ENCODE assay signal across 8 cellular contexts in the genomic region with DNA sequence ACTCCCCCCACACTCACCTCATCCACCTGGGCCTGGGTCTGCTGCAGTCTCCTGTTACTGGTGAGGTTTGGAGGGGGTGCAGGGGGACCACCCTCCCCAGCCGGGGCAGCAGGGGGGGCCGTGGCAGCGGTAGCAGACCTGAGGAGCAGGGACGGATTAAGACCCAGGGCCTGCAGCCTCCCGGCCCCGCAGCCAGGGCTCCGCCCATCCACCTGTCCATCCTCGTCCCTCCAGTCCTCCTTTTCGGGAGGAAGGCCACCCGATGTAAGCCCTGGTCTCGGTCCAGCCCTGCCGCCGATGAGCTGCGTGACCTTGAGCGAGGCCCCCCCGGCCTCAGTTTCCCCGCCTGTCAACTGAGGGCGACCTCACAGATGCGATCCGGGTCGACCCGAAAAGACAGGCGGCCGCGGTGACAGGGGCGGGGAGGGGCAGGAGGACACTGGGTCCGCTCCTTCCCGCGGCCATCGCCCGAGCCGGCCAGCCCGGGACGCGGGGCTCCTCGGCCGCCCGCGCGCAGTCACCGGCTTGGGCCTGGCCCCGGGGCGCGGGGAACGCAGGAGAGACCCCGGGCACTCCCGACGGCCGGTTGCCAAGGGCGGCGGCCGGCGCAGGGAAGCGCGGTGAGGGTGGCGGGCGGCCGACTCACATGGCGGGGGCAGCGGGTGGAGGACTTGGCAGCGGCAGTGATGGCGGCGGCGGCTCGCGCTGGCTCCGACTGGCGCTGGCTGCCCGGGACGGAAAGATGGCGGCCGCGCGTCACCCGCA. TPM values are rescaled to one million over a fixed set of nuclear protein-coding genes. Genes with fewer than 3 reads are reported as not detected.
DNase-seq lines count a peak whose midpoint lies in the region; ATAC-seq and TF ChIP-seq lines count a peak whose summit lies in the region.

VAMP2 (minus strand) TSS at position 717 of the 765 bp plus-strand sequence; CDS start at position 648, 69 bp downstream.

- ATAC-seq in HG02678 (IDR thresholded peaks at IDR 0.05; ENCODE audit: unreplicated experiment) (peak; percentile 53), HG02610 (IDR thresholded peaks at IDR 0.05; ENCODE audit: unreplicated experiment) (no peak)

- TF ChIP-seq CTCF in RWPE1 (conservative IDR thresholded peaks at IDR 0.05; ENCODE audit: low read depth): no peak
- no peak for TF ChIP-seq CTCF in tibial artery (IDR thresholded peaks at IDR 0.05)

- H3K27ac ChIP-seq in RWPE1: peak within 1 kb of the TSS; percentile 90
- peak within 1 kb of the TSS; percentile 99 to 100 for H3K27ac ChIP-seq in tibial artery

- peaks cover 0 to 63% (median 45%) of the 10 kb centered on the region in 4 donors for H3K4me1 ChIP-seq in tibial artery

- H3K36me3 Mint-ChIP-seq in activated naive CD4-positive, alpha-beta T cell treated with anti-CD3 and anti-CD28 coated beads for 36 hours (ENCODE audit: low read depth): peaks cover 14% of the 10 kb centered on the region

- H3K9me3 Mint-ChIP-seq in activated naive CD4-positive, alpha-beta T cell treated with anti-CD3 and anti-CD28 coated beads for 36 hours: no peaks in the 10 kb centered on the region

- peaks cover 0 to 21% (median 19%) of the 10 kb centered on the region in 3 donors for H3K36me3 ChIP-seq in tibial artery

- H3K27me3 ChIP-seq in tibial artery: no peaks in the 10 kb centered on the region

- CTCF ChIA-PET in RWPE1 (lab: Yijun Ruan, JAX): no interaction called here
- CTCF ChIA-PET in activated naive CD4-positive, alpha-beta T cell treated with anti-CD3 and anti-CD28 coated beads for 36 hours (lab: Charles Lee): no interaction called here

- peak within 1 kb of the TSS; percentile 82 for H3K4me3 Mint-ChIP-seq in activated naive CD4-positive, alpha-beta T cell treated with anti-CD3 and anti-CD28 coated beads for 36 hours

- intact Hi-C loops in activated naive CD4-positive, alpha-beta T cell treated with anti-CD3 and anti-CD28 coated beads for 36 hours (cut with micrococcal nuclease): no loop called here
- intact Hi-C loops in tibial artery (cut with DNase I; ENCODE audit: low total_unique reads): loop anchor here (5.0 kb wide), 1 partner anchor 40 kb away; the partner anchor contains the start of gene HES7

- DNase-seq in EH (ENCODE audit: low read depth) (peak; percentile 71), RWPE1 (ENCODE audit: low spot score) (peak; percentile 49), glomerular endothelial cell (ENCODE audit: extremely low read depth, low read depth, low spot score) (no peak), occipital lobe (lab: John Stamatoyannopoulos, UW) (peak; percentile 72), tibial artery (peak; percentile 73 to 91)
- peak; percentile 84 for DNase-seq in activated naive CD4-positive, alpha-beta T cell treated with anti-CD3 and anti-CD28 coated beads for 36 hours

- H3K4me3 ChIP-seq in tibial artery: peak within 1 kb of the TSS; percentile 85 to 99

- H3K27ac Mint-ChIP-seq in activated naive CD4-positive, alpha-beta T cell treated with anti-CD3 and anti-CD28 coated beads for 36 hours: peak within 1 kb of the TSS; percentile 97

- POLR2A ChIA-PET in RWPE1 (lab: Yijun Ruan, JAX; ENCODE audit: low non-redundant PET): no interaction called here

- H3K9me3 ChIP-seq in tibial artery: no peaks in the 10 kb centered on the region

- H3K27me3 Mint-ChIP-seq in activated naive CD4-positive, alpha-beta T cell treated with anti-CD3 and anti-CD28 coated beads for 36 hours (ENCODE audit: low read depth): no peaks in the 10 kb centered on the region

- H3K4me1 Mint-ChIP-seq in activated naive CD4-positive, alpha-beta T cell treated with anti-CD3 and anti-CD28 coated beads for 36 hours (ENCODE audit: low read depth): peaks cover 60% of the 10 kb centered on the region

RNA-seq across cellular contexts. Expression of gene VAMP2, which starts in this region (rescaled TPM):
- 10 to 100 TPM; 33.3 to 35.8 TPM for total RNA-seq in activated naive CD4-positive, alpha-beta T cell treated with anti-CD3 and anti-CD28 coated beads for 36 hours
- total RNA-seq in glomerular endothelial cell (10.6 and 13.2 TPM in 2 replicates), occipital lobe (27.9 TPM)
